In genomic region chr10:36344816-36345215, GRCh38 we compare ENCODE assay signal across 1 cellular context.
TF ChIP-seq lines count a peak whose summit lies in the region.

No MANE protein-coding gene starts in this region.

TF ChIP-seq in SK-N-SH, 30 proteins besides CTCF, POLR2A, EP300 and RAD21 (continued from another document):
- TF ChIP-seq USF2 (IDR thresholded peaks at IDR 0.05; ENCODE audit: borderline replicate concordance, low read depth, low read length): no peak
- TF ChIP-seq SMC3 (IDR thresholded peaks at IDR 0.05; ENCODE audit: low read depth, low read length): no peak
- TF ChIP-seq FOSL2 (IDR thresholded peaks at IDR 0.05; ENCODE audit: borderline replicate concordance, low read depth): peak; percentile 17; the same call in 1 of the 2 replicates
- no peak for TF ChIP-seq RFX5 (IDR thresholded peaks at IDR 0.05; ENCODE audit: low read length)
- no peak for TF ChIP-seq SIN3A (IDR thresholded peaks at IDR 0.05; ENCODE audit: borderline replicate concordance, low read depth, low read length)
- TF ChIP-seq PBX3 (IDR thresholded peaks at IDR 0.05): peak; percentile 92
- peak; percentile 61 for TF ChIP-seq JUND (IDR thresholded peaks at IDR 0.05)
